Comparison of ENCODE assay signal across 10 cellular contexts in genomic region chr3:8506611-8507061, GRCh38. TPM values are rescaled to one million over a fixed set of nuclear protein-coding genes. Genes with fewer than 3 reads are reported as not detected.
DNase-seq lines count a peak whose midpoint lies in the region; ATAC-seq and TF ChIP-seq lines count a peak whose summit lies in the region.
"Had no signal": no experiment of that assay in that cellular context is flagged by ENCODE, and none has a peak within 500 bp of the region (broad histone marks: within the 10 kb centered on the region; RNA-seq: fewer than 3 reads in every experiment).

No MANE protein-coding gene starts in this region.

- ATAC-seq in left cardiac atrium (peak; percentile 3 to 33), HG02870 (IDR thresholded peaks at IDR 0.05; ENCODE audit: unreplicated experiment) (no peak), T-helper 17 cell (no peak)

- DNase-seq in ELR (ENCODE audit: low read depth) (peak; percentile 69), adrenal gland (peak in 6 of 7 donors; percentile 47 to 77 (median 65)), left cardiac atrium (no peak), smooth muscle cell (lab: John Stamatoyannopoulos, UW; ENCODE audit: unreplicated experiment) (no peak), BE2C (no peak), T-helper 17 cell (no peak)
- no peak for DNase-seq in stimulated activated CD4-positive, alpha-beta T cell treated with anti-CD3 and anti-CD28 coated beads, Interleukin-2, amount 100 ng/mL, for 48 hours
- DNase-seq: naive B cell had no signal

- no peak overlapping the region for H3K9ac ChIP-seq in smooth muscle cell (ENCODE audit: low read depth)

- H3K9me3 ChIP-seq in adrenal gland (replicated peaks in 1 of 3) = no peaks in the 10 kb centered on the region
- no peaks in the 10 kb centered on the region for H3K9me3 ChIP-seq in smooth muscle cell (replicated peaks; ENCODE audit: low read depth)
- H3K9me3 ChIP-seq in BE2C = no peaks in the 10 kb centered on the region
- H3K9me3 ChIP-seq in T-helper 17 cell (ENCODE audit: control insufficient read depth, low read length, poor library complexity, severe bottlenecking) = no peaks in the 10 kb centered on the region

- H3K27ac Mint-ChIP-seq in T-helper 17 cell = no peak overlapping the region
- H3K27ac Mint-ChIP-seq: naive B cell had no signal

- H3K4me1 Mint-ChIP-seq in T-helper 17 cell = peaks cover 5% of the 10 kb centered on the region

- no peak overlapping the region for H3K4me3 Mint-ChIP-seq in T-helper 17 cell
- H3K4me3 Mint-ChIP-seq: naive B cell had no signal

- H3K27ac ChIP-seq in adrenal gland (peak overlapping the region in 3 of 5 donors; percentile 23 to 68 (median 65)), smooth muscle cell (ENCODE audit: low read depth) (peak overlapping the region; percentile 78)
- H3K27ac ChIP-seq: RWPE1 had no signal

- peaks cover 98% of the 10 kb centered on the region for H3K79me2 ChIP-seq in smooth muscle cell (ENCODE audit: low read depth)

- no peak overlapping the region for H2AFZ ChIP-seq in smooth muscle cell (ENCODE audit: low read depth)

- H3K4me1 ChIP-seq in adrenal gland (replicated peaks in 1 of 2) = peaks cover 9 to 54% of the 10 kb centered on the region in 2 donors
- H3K4me1 ChIP-seq in smooth muscle cell (ENCODE audit: low read depth) = peaks cover 18% of the 10 kb centered on the region
- peaks cover 2% of the 10 kb centered on the region; the same call in 1 of the 2 replicates for H3K4me1 ChIP-seq in BE2C

- H3K36me3 Mint-ChIP-seq in T-helper 17 cell (ENCODE audit: low read depth) = no peaks in the 10 kb centered on the region
- H3K36me3 Mint-ChIP-seq: naive B cell had no signal

- peaks cover 20% of the 10 kb centered on the region for H3K27me3 Mint-ChIP-seq in T-helper 17 cell

- H3K36me3 ChIP-seq in adrenal gland (replicated peaks in 1 of 2) (no peaks in the 10 kb centered on the region), smooth muscle cell (ENCODE audit: low read depth) (peaks cover 6% of the 10 kb centered on the region), BE2C (no peaks in the 10 kb centered on the region)

- intact Hi-C loops in adrenal gland (cut with DNase I) (no loop called here), left cardiac atrium (cut with DNase I) (loop anchor here (10.0 kb wide), 2 partner anchors 88 to 98 kb away; no protein-coding TSS in a partner anchor)

- peak overlapping the region; percentile 92 for H3K4me2 ChIP-seq in smooth muscle cell

- TF ChIP-seq POLR2A in adrenal gland (IDR thresholded peaks at IDR 0.05) = no peak

- H3K4me3 ChIP-seq in adrenal gland (no peak overlapping the region), smooth muscle cell (peak overlapping the region; percentile 66), BE2C (ENCODE audit: low read depth, low read length) (no peak overlapping the region)

- 27 to 41% (median 34%) methylated on average over 5 of the region's 5 CpGs for WGBS in adrenal gland, 4 donors
- WGBS in smooth muscle cell (ENCODE audit: low lambda C conversion rate) = 27% methylated on average over 5 of the region's 5 CpGs

- H4K20me1 ChIP-seq in smooth muscle cell (ENCODE audit: low read depth) = peaks cover 97% of the 10 kb centered on the region

- TF ChIP-seq CTCF in adrenal gland (IDR thresholded peaks at IDR 0.05) = no peak
- no peak for TF ChIP-seq CTCF in smooth muscle cell (IDR thresholded peaks at IDR 0.05; ENCODE audit: borderline replicate concordance, insufficient read depth, poor library complexity, severe bottlenecking)
- TF ChIP-seq CTCF in BE2C (IDR thresholded peaks at IDR 0.05; ENCODE audit: low read depth, low read length) = no peak

- H3F3A ChIP-seq in smooth muscle cell (ENCODE audit: low read depth) = peaks cover 47% of the 10 kb centered on the region

- H3K27me3 ChIP-seq in adrenal gland (no peaks in the 10 kb centered on the region), smooth muscle cell (ENCODE audit: low read depth) (no peaks in the 10 kb centered on the region), BE2C (no peaks in the 10 kb centered on the region)

RNA-seq across cellular contexts. Expression of gene LMCD1, which starts 5.0 kb away (rescaled TPM):
- 10 to 100 TPM in 6 of 8 donors, 1 to 10 TPM in 2; 4.8 to 26.5 (median 20.5) TPM for total RNA-seq in adrenal gland
- 10 to 100 TPM in 2 of 3 donors, 1 to 10 TPM in 1; 7.0 to 23.9 (median 10.4) TPM for polyA plus RNA-seq in adrenal gland
- 10 to 100 TPM; 52.9 to 63.7 TPM for total RNA-seq in left cardiac atrium
- 187 and 276 TPM in 2 replicates for total RNA-seq in smooth muscle cell
- 356 and 524 TPM in 2 replicates for polyA plus RNA-seq in smooth muscle cell
- 8.1 TPM for polyA plus RNA-seq in BE2C (2012; ENCODE audit: insufficient read depth, insufficient read length, low read depth)
- total RNA-seq in T-helper 17 cell = under 1 TPM; 0.85 to 0.89 TPM

Comparison
In these comparisons a context has a peak if more than half of its experiments do, and no peak if none do; other contexts are left out.
1. DNase-seq: peak in ELR (single experiment) and adrenal gland (6 of 7); none in left cardiac atrium (single experiment), smooth muscle cell (single experiment), BE2C (single experiment), stimulated activated CD4-positive, alpha-beta T cell treated with anti-CD3 and anti-CD28 coated beads, Interleukin-2, amount 100 ng/mL, for 48 hours (0 of 2) and T-helper 17 cell (0 of 3).
2. ATAC-seq: peak in left cardiac atrium (2 of 2); none in HG02870 (single experiment) and T-helper 17 cell (single experiment).
3. intact Hi-C loops: an anchor here in left cardiac atrium (10.0 kb wide); none called in adrenal gland.